In the genomic region with DNA sequence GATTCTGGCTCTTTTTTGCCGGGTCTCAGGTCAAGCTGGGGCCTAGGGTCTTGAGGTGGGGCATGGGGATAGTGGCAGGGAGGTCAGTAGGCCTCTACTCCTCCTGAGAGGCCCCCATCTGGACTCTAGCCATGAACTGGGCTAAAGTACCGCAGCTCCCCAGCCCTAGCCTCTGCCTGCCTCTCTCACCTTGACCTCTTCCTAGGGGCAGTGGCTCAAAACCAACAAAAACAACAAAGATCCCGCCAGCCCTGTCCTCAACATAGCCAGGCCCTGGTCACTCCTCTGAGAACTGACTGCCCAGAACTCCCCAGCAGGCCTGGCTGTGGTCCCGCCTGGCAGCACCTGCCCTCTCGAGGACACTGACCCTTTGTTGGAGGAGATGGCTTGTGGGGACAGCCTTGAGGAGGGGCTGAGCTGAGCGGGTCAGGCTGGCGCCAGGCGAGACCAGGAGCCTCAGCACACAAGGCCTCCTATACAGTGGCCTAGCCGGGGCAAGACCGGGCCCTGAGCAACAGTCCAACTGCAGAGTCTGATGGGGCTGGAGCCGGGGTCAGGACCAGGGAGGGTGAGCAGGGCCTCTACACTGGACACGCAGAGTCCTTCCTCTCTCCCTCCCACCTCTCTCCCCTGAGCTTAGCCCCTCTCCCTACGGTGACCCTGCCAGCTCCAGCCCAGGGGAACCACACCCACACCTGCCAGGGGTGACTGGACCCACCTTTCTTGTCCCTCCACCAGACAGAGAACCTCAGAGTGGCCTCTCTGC, we compare ENCODE assay signal across 1 cellular context.
TF ChIP-seq lines count a peak whose summit lies in the region.

No MANE protein-coding gene starts in this region.

TF ChIP-seq in HepG2, 621 proteins besides CTCF, POLR2A, EP300 and RAD21 (continued from another document and continues in another):
- TF ChIP-seq ZZZ3 (CRISPR knock-in tag; IDR thresholded peaks at IDR 0.05; ENCODE audit: borderline replicate concordance) (no peak), ELF3 (CRISPR knock-in tag; IDR thresholded peaks at IDR 0.05) (peak; percentile 87), HDAC6 (IDR thresholded peaks at IDR 0.05; ENCODE audit: low read depth, low read length) (no peak), YEATS4 (CRISPR knock-in tag; IDR thresholded peaks at IDR 0.05; ENCODE audit: borderline replicate concordance) (no peak; the same call in 1 of the 2 replicates), MXI1 (IDR thresholded peaks at IDR 0.05; ENCODE audit: borderline replicate concordance, low read depth, low read length) (0 out of 3 replicates have a peak, but pooled peaks have one; percentile 28), ZBTB38 (CRISPR knock-in tag; IDR thresholded peaks at IDR 0.05) (peak; percentile 55; the same call in 1 of the 2 replicates), REPIN1 (CRISPR knock-in tag; IDR thresholded peaks at IDR 0.05; ENCODE audit: borderline replicate concordance, low read depth) (peak; percentile 88; the same call in 1 of the 2 replicates), SOX5 (CRISPR knock-in tag; IDR thresholded peaks at IDR 0.05; ENCODE audit: borderline replicate concordance) (peak; percentile 88), ZNF264 (CRISPR knock-in tag; IDR thresholded peaks at IDR 0.05) (no peak), ZNF326 (CRISPR knock-in tag; IDR thresholded peaks at IDR 0.05; ENCODE audit: borderline replicate concordance) (no peak), CREM (IDR thresholded peaks at IDR 0.05) (peak; percentile 74), CREM (CRISPR knock-in tag; IDR thresholded peaks at IDR 0.05) (no peak), ZNF678 (CRISPR knock-in tag; IDR thresholded peaks at IDR 0.05) (no peak), ZBTB20 (CRISPR knock-in tag; IDR thresholded peaks at IDR 0.05; ENCODE audit: borderline replicate concordance, low read depth) (peak; percentile 78), ONECUT2 (CRISPR knock-in tag; IDR thresholded peaks at IDR 0.05) (no peak), ZSCAN25 (CRISPR knock-in tag; IDR thresholded peaks at IDR 0.05) (peak; percentile 67; the same call in 1 of the 2 replicates), KLF9 (CRISPR knock-in tag; IDR thresholded peaks at IDR 0.05; ENCODE audit: low read depth) (no peak), ZIK1 (CRISPR knock-in tag; IDR thresholded peaks at IDR 0.05; ENCODE audit: borderline replicate concordance, low read depth) (no peak), TAF1 (CRISPR knock-in tag; IDR thresholded peaks at IDR 0.05) (peak; percentile 61), FOSL1 (CRISPR knock-in tag; IDR thresholded peaks at IDR 0.05; ENCODE audit: borderline replicate concordance) (0 out of 2 replicates have a peak, but pooled peaks have one; percentile 20), HMGA1 (CRISPR knock-in tag; conservative IDR thresholded peaks at IDR 0.05) (no peak), XBP1 (CRISPR knock-in tag; IDR thresholded peaks at IDR 0.05) (no peak), ZNF570 (CRISPR knock-in tag; IDR thresholded peaks at IDR 0.05; ENCODE audit: borderline replicate concordance) (no peak), ZKSCAN5 (CRISPR knock-in tag; IDR thresholded peaks at IDR 0.05) (no peak; the same call in 1 of the 2 replicates), NAIF1 (CRISPR knock-in tag; IDR thresholded peaks at IDR 0.05; ENCODE audit: borderline replicate concordance) (no peak; the same call in 1 of the 2 replicates), U2AF2 (IDR thresholded peaks at IDR 0.05; ENCODE audit: low read depth, low read length) (no peak), DNMT3B (CRISPR knock-in tag; conservative IDR thresholded peaks at IDR 0.05) (0 out of 2 replicates have a peak, but pooled peaks have one; percentile 29), KMT2A (CRISPR knock-in tag; IDR thresholded peaks at IDR 0.05) (no peak), ATF7 (IDR thresholded peaks at IDR 0.05) (no peak), ATF7 (CRISPR knock-in tag; IDR thresholded peaks at IDR 0.05) (peak; percentile 56; the same call in 1 of the 2 replicates), RBM22 (optimal IDR thresholded peaks at IDR 0.05; ENCODE audit: low read length) (no peak), FOXC1 (CRISPR knock-in tag; IDR thresholded peaks at IDR 0.05; ENCODE audit: borderline replicate concordance) (peak; percentile 89), HOXA9 (CRISPR knock-in tag; IDR thresholded peaks at IDR 0.05; ENCODE audit: borderline replicate concordance) (no peak), ZNF354B (CRISPR knock-in tag; IDR thresholded peaks at IDR 0.05) (no peak), KDM1A (CRISPR knock-in tag; IDR thresholded peaks at IDR 0.05) (peak; percentile 25; the same call in 1 of the 2 replicates)
- TF ChIP-seq, protein P1, sequence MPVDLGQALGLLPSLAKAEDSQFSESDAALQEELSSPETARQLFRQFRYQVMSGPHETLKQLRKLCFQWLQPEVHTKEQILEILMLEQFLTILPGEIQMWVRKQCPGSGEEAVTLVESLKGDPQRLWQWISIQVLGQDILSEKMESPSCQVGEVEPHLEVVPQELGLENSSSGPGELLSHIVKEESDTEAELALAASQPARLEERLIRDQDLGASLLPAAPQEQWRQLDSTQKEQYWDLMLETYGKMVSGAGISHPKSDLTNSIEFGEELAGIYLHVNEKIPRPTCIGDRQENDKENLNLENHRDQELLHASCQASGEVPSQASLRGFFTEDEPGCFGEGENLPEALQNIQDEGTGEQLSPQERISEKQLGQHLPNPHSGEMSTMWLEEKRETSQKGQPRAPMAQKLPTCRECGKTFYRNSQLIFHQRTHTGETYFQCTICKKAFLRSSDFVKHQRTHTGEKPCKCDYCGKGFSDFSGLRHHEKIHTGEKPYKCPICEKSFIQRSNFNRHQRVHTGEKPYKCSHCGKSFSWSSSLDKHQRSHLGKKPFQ (CRISPR knock-in tag; IDR thresholded peaks at IDR 0.05; ENCODE audit: insufficient replicate concordance): peak; percentile 57
- TF ChIP-seq, protein P2, sequence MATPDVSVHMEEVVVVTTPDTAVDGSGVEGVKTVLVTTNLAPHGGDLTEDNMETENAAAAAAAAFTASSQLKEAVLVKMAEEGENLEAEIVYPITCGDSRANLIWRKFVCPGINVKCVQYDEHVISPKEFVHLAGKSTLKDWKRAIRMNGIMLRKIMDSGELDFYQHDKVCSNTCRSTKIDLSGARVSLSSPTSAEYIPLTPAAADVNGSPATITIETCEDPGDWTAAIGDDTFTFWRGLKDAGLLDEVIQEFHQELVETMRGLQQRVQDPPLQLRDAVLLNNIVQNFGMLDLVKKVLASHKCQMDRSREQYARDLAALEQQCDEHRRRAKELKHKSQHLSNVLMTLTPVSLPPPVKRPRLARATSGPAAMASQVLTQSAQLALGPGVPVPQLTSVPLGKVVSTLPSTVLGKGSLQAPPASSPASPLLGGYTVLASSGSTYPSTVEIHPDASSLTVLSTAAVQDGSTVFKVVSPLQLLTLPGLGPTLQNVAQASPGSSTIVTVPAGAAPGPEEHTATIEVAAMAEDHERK (CRISPR knock-in tag; IDR thresholded peaks at IDR 0.05; ENCODE audit: low read depth): no peak
- TF ChIP-seq, protein P3, sequence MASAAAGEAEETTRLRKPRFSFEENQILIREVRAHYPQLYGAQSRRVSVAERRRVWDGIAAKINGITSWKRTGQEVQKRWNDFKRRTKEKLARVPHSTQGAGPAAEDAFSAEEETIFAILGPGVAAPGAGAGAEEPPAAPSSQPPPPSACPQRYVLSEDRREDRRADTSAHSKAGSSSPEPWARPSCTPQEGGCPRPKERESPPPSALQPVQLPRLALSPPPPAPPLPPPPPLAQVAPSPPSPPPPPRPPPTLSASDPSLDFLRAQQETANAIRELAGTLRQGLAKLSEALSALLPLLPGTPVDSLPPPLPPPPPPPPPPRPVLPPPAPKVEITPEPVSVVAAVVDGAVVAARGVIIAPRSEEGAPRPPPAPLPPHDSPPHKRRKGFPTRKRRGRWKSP (CRISPR knock-in tag; IDR thresholded peaks at IDR 0.05): peak; percentile 91
- TF ChIP-seq, protein P4, sequence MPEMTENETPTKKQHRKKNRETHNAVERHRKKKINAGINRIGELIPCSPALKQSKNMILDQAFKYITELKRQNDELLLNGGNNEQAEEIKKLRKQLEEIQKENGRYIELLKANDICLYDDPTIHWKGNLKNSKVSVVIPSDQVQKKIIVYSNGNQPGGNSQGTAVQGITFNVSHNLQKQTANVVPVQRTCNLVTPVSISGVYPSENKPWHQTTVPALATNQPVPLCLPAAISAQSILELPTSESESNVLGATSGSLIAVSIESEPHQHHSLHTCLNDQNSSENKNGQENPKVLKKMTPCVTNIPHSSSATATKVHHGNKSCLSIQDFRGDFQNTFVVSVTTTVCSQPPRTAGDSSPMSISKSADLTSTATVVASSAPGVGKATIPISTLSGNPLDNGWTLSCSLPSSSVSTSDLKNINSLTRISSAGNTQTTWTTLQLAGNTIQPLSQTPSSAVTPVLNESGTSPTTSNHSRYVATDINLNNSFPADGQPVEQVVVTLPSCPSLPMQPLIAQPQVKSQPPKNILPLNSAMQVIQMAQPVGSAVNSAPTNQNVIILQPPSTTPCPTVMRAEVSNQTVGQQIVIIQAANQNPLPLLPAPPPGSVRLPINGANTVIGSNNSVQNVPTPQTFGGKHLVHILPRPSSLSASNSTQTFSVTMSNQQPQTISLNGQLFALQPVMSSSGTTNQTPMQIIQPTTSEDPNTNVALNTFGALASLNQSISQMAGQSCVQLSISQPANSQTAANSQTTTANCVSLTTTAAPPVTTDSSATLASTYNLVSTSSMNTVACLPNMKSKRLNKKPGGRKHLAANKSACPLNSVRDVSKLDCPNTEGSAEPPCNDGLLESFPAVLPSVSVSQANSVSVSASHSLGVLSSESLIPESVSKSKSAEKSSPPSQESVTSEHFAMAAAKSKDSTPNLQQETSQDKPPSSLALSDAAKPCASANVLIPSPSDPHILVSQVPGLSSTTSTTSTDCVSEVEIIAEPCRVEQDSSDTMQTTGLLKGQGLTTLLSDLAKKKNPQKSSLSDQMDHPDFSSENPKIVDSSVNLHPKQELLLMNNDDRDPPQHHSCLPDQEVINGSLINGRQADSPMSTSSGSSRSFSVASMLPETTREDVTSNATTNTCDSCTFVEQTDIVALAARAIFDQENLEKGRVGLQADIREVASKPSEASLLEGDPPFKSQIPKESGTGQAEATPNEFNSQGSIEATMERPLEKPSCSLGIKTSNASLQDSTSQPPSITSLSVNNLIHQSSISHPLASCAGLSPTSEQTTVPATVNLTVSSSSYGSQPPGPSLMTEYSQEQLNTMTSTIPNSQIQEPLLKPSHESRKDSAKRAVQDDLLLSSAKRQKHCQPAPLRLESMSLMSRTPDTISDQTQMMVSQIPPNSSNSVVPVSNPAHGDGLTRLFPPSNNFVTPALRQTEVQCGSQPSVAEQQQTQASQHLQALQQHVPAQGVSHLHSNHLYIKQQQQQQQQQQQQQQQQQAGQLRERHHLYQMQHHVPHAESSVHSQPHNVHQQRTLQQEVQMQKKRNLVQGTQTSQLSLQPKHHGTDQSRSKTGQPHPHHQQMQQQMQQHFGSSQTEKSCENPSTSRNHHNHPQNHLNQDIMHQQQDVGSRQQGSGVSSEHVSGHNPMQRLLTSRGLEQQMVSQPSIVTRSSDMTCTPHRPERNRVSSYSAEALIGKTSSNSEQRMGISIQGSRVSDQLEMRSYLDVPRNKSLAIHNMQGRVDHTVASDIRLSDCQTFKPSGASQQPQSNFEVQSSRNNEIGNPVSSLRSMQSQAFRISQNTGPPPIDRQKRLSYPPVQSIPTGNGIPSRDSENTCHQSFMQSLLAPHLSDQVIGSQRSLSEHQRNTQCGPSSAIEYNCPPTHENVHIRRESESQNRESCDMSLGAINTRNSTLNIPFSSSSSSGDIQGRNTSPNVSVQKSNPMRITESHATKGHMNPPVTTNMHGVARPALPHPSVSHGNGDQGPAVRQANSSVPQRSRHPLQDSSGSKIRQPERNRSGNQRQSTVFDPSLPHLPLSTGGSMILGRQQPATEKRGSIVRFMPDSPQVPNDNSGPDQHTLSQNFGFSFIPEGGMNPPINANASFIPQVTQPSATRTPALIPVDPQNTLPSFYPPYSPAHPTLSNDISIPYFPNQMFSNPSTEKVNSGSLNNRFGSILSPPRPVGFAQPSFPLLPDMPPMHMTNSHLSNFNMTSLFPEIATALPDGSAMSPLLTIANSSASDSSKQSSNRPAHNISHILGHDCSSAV (CRISPR knock-in tag; IDR thresholded peaks at IDR 0.05; ENCODE audit: borderline replicate concordance): 0 out of 2 replicates have a peak, but pooled peaks have one; percentile 25
- TF ChIP-seq, protein P5, sequence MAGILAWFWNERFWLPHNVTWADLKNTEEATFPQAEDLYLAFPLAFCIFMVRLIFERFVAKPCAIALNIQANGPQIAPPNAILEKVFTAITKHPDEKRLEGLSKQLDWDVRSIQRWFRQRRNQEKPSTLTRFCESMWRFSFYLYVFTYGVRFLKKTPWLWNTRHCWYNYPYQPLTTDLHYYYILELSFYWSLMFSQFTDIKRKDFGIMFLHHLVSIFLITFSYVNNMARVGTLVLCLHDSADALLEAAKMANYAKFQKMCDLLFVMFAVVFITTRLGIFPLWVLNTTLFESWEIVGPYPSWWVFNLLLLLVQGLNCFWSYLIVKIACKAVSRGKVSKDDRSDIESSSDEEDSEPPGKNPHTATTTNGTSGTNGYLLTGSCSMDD (CRISPR knock-in tag; IDR thresholded peaks at IDR 0.05): no peak
- TF ChIP-seq, protein P6, sequence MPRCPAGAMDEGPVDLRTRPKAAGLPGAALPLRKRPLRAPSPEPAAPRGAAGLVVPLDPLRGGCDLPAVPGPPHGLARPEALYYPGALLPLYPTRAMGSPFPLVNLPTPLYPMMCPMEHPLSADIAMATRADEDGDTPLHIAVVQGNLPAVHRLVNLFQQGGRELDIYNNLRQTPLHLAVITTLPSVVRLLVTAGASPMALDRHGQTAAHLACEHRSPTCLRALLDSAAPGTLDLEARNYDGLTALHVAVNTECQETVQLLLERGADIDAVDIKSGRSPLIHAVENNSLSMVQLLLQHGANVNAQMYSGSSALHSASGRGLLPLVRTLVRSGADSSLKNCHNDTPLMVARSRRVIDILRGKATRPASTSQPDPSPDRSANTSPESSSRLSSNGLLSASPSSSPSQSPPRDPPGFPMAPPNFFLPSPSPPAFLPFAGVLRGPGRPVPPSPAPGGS (CRISPR knock-in tag; IDR thresholded peaks at IDR 0.05): peak; percentile 61; the same call in 1 of the 2 replicates
- TF ChIP-seq, protein P7, sequence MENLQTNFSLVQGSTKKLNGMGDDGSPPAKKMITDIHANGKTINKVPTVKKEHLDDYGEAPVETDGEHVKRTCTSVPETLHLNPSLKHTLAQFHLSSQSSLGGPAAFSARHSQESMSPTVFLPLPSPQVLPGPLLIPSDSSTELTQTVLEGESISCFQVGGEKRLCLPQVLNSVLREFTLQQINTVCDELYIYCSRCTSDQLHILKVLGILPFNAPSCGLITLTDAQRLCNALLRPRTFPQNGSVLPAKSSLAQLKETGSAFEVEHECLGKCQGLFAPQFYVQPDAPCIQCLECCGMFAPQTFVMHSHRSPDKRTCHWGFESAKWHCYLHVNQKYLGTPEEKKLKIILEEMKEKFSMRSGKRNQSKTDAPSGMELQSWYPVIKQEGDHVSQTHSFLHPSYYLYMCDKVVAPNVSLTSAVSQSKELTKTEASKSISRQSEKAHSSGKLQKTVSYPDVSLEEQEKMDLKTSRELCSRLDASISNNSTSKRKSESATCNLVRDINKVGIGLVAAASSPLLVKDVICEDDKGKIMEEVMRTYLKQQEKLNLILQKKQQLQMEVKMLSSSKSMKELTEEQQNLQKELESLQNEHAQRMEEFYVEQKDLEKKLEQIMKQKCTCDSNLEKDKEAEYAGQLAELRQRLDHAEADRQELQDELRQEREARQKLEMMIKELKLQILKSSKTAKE (CRISPR knock-in tag; IDR thresholded peaks at IDR 0.05; ENCODE audit: borderline replicate concordance): peak; percentile 98
- TF ChIP-seq, protein P8, sequence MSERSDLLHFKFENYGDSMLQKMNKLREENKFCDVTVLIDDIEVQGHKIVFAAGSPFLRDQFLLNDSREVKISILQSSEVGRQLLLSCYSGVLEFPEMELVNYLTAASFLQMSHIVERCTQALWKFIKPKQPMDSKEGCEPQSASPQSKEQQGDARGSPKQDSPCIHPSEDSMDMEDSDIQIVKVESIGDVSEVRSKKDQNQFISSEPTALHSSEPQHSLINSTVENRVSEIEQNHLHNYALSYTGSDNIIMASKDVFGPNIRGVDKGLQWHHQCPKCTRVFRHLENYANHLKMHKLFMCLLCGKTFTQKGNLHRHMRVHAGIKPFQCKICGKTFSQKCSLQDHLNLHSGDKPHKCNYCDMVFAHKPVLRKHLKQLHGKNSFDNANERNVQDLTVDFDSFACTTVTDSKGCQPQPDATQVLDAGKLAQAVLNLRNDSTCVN (CRISPR knock-in tag; IDR thresholded peaks at IDR 0.05; ENCODE audit: borderline replicate concordance): peak; percentile 38; the same call in 1 of the 2 replicates
